In the genomic region with DNA sequence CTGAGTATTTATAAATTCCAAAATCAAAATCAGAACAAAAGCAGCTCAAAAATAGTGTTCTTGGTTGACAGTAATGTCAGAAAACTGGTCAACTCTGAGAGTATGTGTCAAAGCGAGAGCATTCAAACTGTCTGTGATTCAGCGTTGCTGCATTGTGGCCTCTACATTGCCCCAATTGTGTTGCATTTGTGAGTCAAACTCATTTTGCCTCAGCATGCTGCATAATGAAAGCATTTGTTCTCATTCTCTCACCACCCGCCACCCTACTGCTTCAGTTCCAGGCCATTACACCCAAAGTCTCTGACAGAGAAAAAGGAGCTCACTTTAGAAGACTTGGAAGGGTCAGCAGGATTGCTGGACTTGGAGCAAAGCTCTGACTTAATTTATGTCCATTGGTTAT, we compare ENCODE assay signal across 9 cellular contexts.
DNase-seq lines count a peak whose midpoint lies in the region; ATAC-seq and TF ChIP-seq lines count a peak whose summit lies in the region.
"Had no signal": no experiment of that assay in that cellular context is flagged by ENCODE, and none has a peak within 500 bp of the region (broad histone marks: within the 10 kb centered on the region; RNA-seq: fewer than 3 reads in every experiment).

No MANE protein-coding gene starts in this region.

- H3K27ac ChIP-seq in endodermal cell (ENCODE audit: low read depth, low read length): peak overlapping the region; percentile 82

- H3K9me3 ChIP-seq in endodermal cell (ENCODE audit: control insufficient read depth, low read length): no peaks in the 10 kb centered on the region

- H3K27me3 Mint-ChIP-seq in endodermal cell (ENCODE audit: insufficient read depth): no peaks in the 10 kb centered on the region

- H3K36me3 Mint-ChIP-seq in endodermal cell (ENCODE audit: low read depth): peaks cover 4% of the 10 kb centered on the region

- ATAC-seq in GM18520 (IDR thresholded peaks at IDR 0.05; ENCODE audit: unreplicated experiment) (peak; percentile 77), HG03039 (IDR thresholded peaks at IDR 0.05; ENCODE audit: unreplicated experiment) (peak; percentile 80), GM21737 (IDR thresholded peaks at IDR 0.05; ENCODE audit: unreplicated experiment) (no peak)

- 48 to 59% methylated on average over 2 to 3 of the region's 3 CpGs for WGBS in endodermal cell (ENCODE audit: insufficient coverage in 1 of 2, insufficient read length in 1 of 2), 2 experiments

- DNase-seq in endodermal cell (peak; percentile 69), non-pigmented ciliary epithelial cell (ENCODE audit: low read depth) (peak; percentile 24), GM03348 (ENCODE audit: low spot score) (no peak)
- no peak for DNase-seq in stimulated activated naive CD4-positive, alpha-beta T cell (lab: John Stamatoyannopoulos, UW)
- DNase-seq in stimulated activated CD4-positive, alpha-beta T cell treated with anti-CD3 and anti-CD28 coated beads, Interleukin-4, amount 100 ng/mL, for 24 hours: no peak
- DNase-seq: activated effector memory CD4-positive, alpha-beta T cell treated with Interleukin-2 at 50 U/mL for 16 hours had no signal

- no peak overlapping the region for H3K4me3 Mint-ChIP-seq in endodermal cell

- no peak for TF ChIP-seq CTCF in endodermal cell (conservative IDR thresholded peaks at IDR 0.05)

- no peaks in the 10 kb centered on the region for H3K36me3 ChIP-seq in endodermal cell (ENCODE audit: control insufficient read depth, insufficient read depth, low read length)

- peak overlapping the region; percentile 45 for H3K27ac Mint-ChIP-seq in endodermal cell

- H3K27me3 ChIP-seq in endodermal cell (ENCODE audit: control insufficient read depth, insufficient read depth, low read length, poor library complexity, severe bottlenecking): no peaks in the 10 kb centered on the region

- peak overlapping the region; percentile 10 for H3K4me3 ChIP-seq in endodermal cell (ENCODE audit: low read length)

- H3K9ac ChIP-seq in endodermal cell (ENCODE audit: extremely low read depth, low read length, poor library complexity, severe bottlenecking): peak overlapping the region; percentile 11

- peaks cover 37% of the 10 kb centered on the region for H3K4me1 Mint-ChIP-seq in endodermal cell

- H3K4me1 ChIP-seq in endodermal cell (ENCODE audit: control insufficient read depth, insufficient read depth, low read length): peaks cover 14% of the 10 kb centered on the region

- H3K9me3 Mint-ChIP-seq in endodermal cell: no peaks in the 10 kb centered on the region

Comparison
In these comparisons a context has a peak if more than half of its experiments do, and no peak if none do; other contexts are left out.
1. DNase-seq: peak in endodermal cell (single experiment) and non-pigmented ciliary epithelial cell (single experiment); none in stimulated activated naive CD4-positive, alpha-beta T cell (0 of 6), stimulated activated CD4-positive, alpha-beta T cell treated with anti-CD3 and anti-CD28 coated beads, Interleukin-4, amount 100 ng/mL, for 24 hours (single experiment) and GM03348 (single experiment).